7 cellular contexts compared by ENCODE assay signal in genomic region chr3:49689887-49690624, GRCh38. TPM values are rescaled to one million over a fixed set of nuclear protein-coding genes. Genes with fewer than 3 reads are reported as not detected.
DNase-seq lines count a peak whose midpoint lies in the region; ATAC-seq and TF ChIP-seq lines count a peak whose summit lies in the region.
"Not testable (repeated sequence)": the region's sequence is repeated elsewhere in the genome, so short reads cannot be mapped to it uniquely, and the experiment has no call there.

No MANE protein-coding gene starts in this region.

- ATAC-seq in GM18907 (IDR thresholded peaks at IDR 0.05; ENCODE audit: unreplicated experiment): peak; percentile 22

- H3K4me3 ChIP-seq in LNCaP clone FGC (ENCODE audit: low read depth, low read length) (peak overlapping the region; percentile 92), cardiac fibroblast (replicated peaks in 1 of 2; ENCODE audit: low read depth in 2 of 2, low read length in 2 of 2) (peak overlapping the region; percentile 74 to 98), cardiac muscle cell (peak overlapping the region; percentile 45), mucosa of rectum (ENCODE audit: low read length in 2 of 2) (peak overlapping the region; percentile 91 to 97), skeletal muscle tissue (ENCODE audit: low read length in 3 of 3) (peak overlapping the region; percentile 91 to 97 (median 93))

- DNase-seq in LNCaP clone FGC (ENCODE audit: low read depth); activated CD4-positive, alpha-beta memory T cell treated with anti-CD3 and anti-CD28 coated beads, Interleukin-2, amount 10 ng/mL, durations not matched to agents 7 days and 5 days; cardiac fibroblast (ENCODE audit: low read depth in 2 of 2); cardiac muscle cell (ENCODE audit: low read depth in 1 of 2, low spot score in 1 of 2): not testable (repeated sequence)

- peak overlapping the region; percentile 97 for H3K4me3 Mint-ChIP-seq in activated CD4-positive, alpha-beta memory T cell treated with anti-CD3 and anti-CD28 coated beads, Interleukin-2, amount 10 ng/mL, durations not matched to agents 7 days and 5 days

- H3K9me3 Mint-ChIP-seq in activated CD4-positive, alpha-beta memory T cell treated with anti-CD3 and anti-CD28 coated beads, Interleukin-2, amount 10 ng/mL, durations not matched to agents 7 days and 5 days: not testable (repeated sequence)

- H3K36me3 ChIP-seq in cardiac muscle cell; mucosa of rectum (ENCODE audit: control insufficient read depth in 2 of 2, insufficient read depth in 2 of 2, low read length in 2 of 2); skeletal muscle tissue (ENCODE audit: control insufficient read depth in 3 of 3, insufficient read depth in 3 of 3, low read length in 3 of 3): not testable (repeated sequence)

- not testable (repeated sequence) for H3K4me1 ChIP-seq in cardiac muscle cell (ENCODE audit: low read depth)
- H3K4me1 ChIP-seq in mucosa of rectum (ENCODE audit: control insufficient read depth in 2 of 2, insufficient read depth in 2 of 2, low read length in 2 of 2): peaks cover 11 to 20% of the 10 kb centered on the region in 2 donors
- H3K4me1 ChIP-seq in skeletal muscle tissue (ENCODE audit: control insufficient read depth in 3 of 3, insufficient read depth in 3 of 3, low read length in 3 of 3): peaks cover 41 to 57% (median 47%) of the 10 kb centered on the region in 3 donors

- H3K27me3 ChIP-seq in cardiac muscle cell; mucosa of rectum (ENCODE audit: control insufficient read depth in 2 of 2, insufficient read depth in 2 of 2, low read length in 2 of 2); skeletal muscle tissue (ENCODE audit: control insufficient read depth in 3 of 3, insufficient read depth in 3 of 3, low read length in 3 of 3): not testable (repeated sequence)

- H3K9me3 ChIP-seq in cardiac muscle cell (ENCODE audit: low read depth); mucosa of rectum (ENCODE audit: control insufficient read depth in 2 of 2, low read length in 2 of 2); skeletal muscle tissue (ENCODE audit: control insufficient read depth in 3 of 3, low read length in 3 of 3): not testable (repeated sequence)

- H3K36me3 Mint-ChIP-seq in activated CD4-positive, alpha-beta memory T cell treated with anti-CD3 and anti-CD28 coated beads, Interleukin-2, amount 10 ng/mL, durations not matched to agents 7 days and 5 days (ENCODE audit: low read depth): not testable (repeated sequence)

- H3K27ac Mint-ChIP-seq in activated CD4-positive, alpha-beta memory T cell treated with anti-CD3 and anti-CD28 coated beads, Interleukin-2, amount 10 ng/mL, durations not matched to agents 7 days and 5 days: peak overlapping the region; percentile 87

- CTCF ChIA-PET in activated CD4-positive, alpha-beta memory T cell treated with anti-CD3 and anti-CD28 coated beads, Interleukin-2, amount 10 ng/mL, durations not matched to agents 7 days and 5 days (lab: Charles Lee): interaction anchor here (0.8 kb wide), 1 partner anchor 78 kb away, joined by 3 read pairs; no protein-coding TSS in a partner anchor

- H3K27ac ChIP-seq in cardiac muscle cell: peak overlapping the region; percentile 83
- peak overlapping the region in 1 of 2 donors; percentile 75 for H3K27ac ChIP-seq in mucosa of rectum (ENCODE audit: low read depth in 2 of 2, low read length in 2 of 2)
- H3K27ac ChIP-seq in skeletal muscle tissue (ENCODE audit: low read depth, low read length): peak overlapping the region; percentile 85

- POLR2A ChIA-PET in activated CD4-positive, alpha-beta memory T cell treated with anti-CD3 and anti-CD28 coated beads, Interleukin-2, amount 10 ng/mL, durations not matched to agents 7 days and 5 days (lab: Charles Lee): interaction anchor here (0.6 to 1.2 kb wide), 3 partner anchors 34 to 150 kb away, joined by 3 to 6 read pairs (median 3); no protein-coding TSS in a partner anchor

- not testable (repeated sequence) for TF ChIP-seq CTCF in LNCaP clone FGC (IDR thresholded peaks at IDR 0.05; ENCODE audit: control insufficient read depth, extremely low read depth, insufficient read depth); cardiac fibroblast (IDR thresholded peaks at IDR 0.05; ENCODE audit: low read depth, low read length); cardiac muscle cell (IDR thresholded peaks at IDR 0.05; ENCODE audit: low read depth, low read length)

- H3K27me3 Mint-ChIP-seq in activated CD4-positive, alpha-beta memory T cell treated with anti-CD3 and anti-CD28 coated beads, Interleukin-2, amount 10 ng/mL, durations not matched to agents 7 days and 5 days: peaks cover 12% of the 10 kb centered on the region

- H3K9ac ChIP-seq in mucosa of rectum (ENCODE audit: low read depth in 1 of 2, low read length in 2 of 2) (peak overlapping the region; percentile 80 to 86), skeletal muscle tissue (ENCODE audit: low read depth in 1 of 3, low read length in 3 of 3) (peak overlapping the region; percentile 88 to 97 (median 95))

- peaks cover 33% of the 10 kb centered on the region for H3K4me1 Mint-ChIP-seq in activated CD4-positive, alpha-beta memory T cell treated with anti-CD3 and anti-CD28 coated beads, Interleukin-2, amount 10 ng/mL, durations not matched to agents 7 days and 5 days

RNA-seq across cellular contexts. Expression of gene RNF123, which starts 0.7 kb away (rescaled TPM):
- 10 to 100 TPM; 35.5 to 38.3 TPM for total RNA-seq in activated CD4-positive, alpha-beta memory T cell treated with anti-CD3 and anti-CD28 coated beads, Interleukin-2, amount 10 ng/mL, durations not matched to agents 7 days and 5 days
- total RNA-seq in cardiac muscle cell: 41.7 and 51.1 TPM in 2 replicates
- polyA plus RNA-seq in cardiac muscle cell: 35.5 and 42.3 TPM in 2 replicates
- 31.3 TPM for total RNA-seq in skeletal muscle tissue

RNA-seq across cellular contexts. Expression of gene MST1, which starts 0.8 kb away (rescaled TPM):
- total RNA-seq in activated CD4-positive, alpha-beta memory T cell treated with anti-CD3 and anti-CD28 coated beads, Interleukin-2, amount 10 ng/mL, durations not matched to agents 7 days and 5 days: 10 to 100 TPM in 1 of 2 experiments, 1 to 10 TPM in 1; 8.6 to 12.4 TPM
- total RNA-seq in cardiac muscle cell: 41.5 and 48.7 TPM in 2 replicates
- polyA plus RNA-seq in cardiac muscle cell: 31.3 and 37.4 TPM in 2 replicates
- 1.6 TPM for total RNA-seq in skeletal muscle tissue

RNA-seq across cellular contexts. Expression of gene APEH, which starts 15.9 kb away (rescaled TPM):
- 100 to 1,000 TPM; 132 to 136 TPM for total RNA-seq in activated CD4-positive, alpha-beta memory T cell treated with anti-CD3 and anti-CD28 coated beads, Interleukin-2, amount 10 ng/mL, durations not matched to agents 7 days and 5 days
- total RNA-seq in cardiac muscle cell (165 and 185 TPM in 2 replicates), skeletal muscle tissue (75.2 TPM)
- 216 and 247 TPM in 2 replicates for polyA plus RNA-seq in cardiac muscle cell

RNA-seq across cellular contexts. Expression of gene AMIGO3, which starts 29.4 kb away (rescaled TPM):
- under 1 TPM; 0.23 to 0.28 TPM for total RNA-seq in activated CD4-positive, alpha-beta memory T cell treated with anti-CD3 and anti-CD28 coated beads, Interleukin-2, amount 10 ng/mL, durations not matched to agents 7 days and 5 days
- total RNA-seq in cardiac muscle cell (2.3 and 5.2 TPM in 2 replicates), skeletal muscle tissue (under 0.01 TPM)
- polyA plus RNA-seq in cardiac muscle cell: 0.46 and 2.6 TPM in 2 replicates

RNA-seq across cellular contexts. Expression of gene GMPPB, which starts 33.7 kb away (rescaled TPM):
- 10 to 100 TPM; 48.2 to 49.0 TPM for total RNA-seq in activated CD4-positive, alpha-beta memory T cell treated with anti-CD3 and anti-CD28 coated beads, Interleukin-2, amount 10 ng/mL, durations not matched to agents 7 days and 5 days
- total RNA-seq in cardiac muscle cell (27.6 and 41.3 TPM in 2 replicates), skeletal muscle tissue (9.9 TPM)
- 23.9 and 29.3 TPM in 2 replicates for polyA plus RNA-seq in cardiac muscle cell
